23 cellular contexts compared by ENCODE assay signal in the genomic region with DNA sequence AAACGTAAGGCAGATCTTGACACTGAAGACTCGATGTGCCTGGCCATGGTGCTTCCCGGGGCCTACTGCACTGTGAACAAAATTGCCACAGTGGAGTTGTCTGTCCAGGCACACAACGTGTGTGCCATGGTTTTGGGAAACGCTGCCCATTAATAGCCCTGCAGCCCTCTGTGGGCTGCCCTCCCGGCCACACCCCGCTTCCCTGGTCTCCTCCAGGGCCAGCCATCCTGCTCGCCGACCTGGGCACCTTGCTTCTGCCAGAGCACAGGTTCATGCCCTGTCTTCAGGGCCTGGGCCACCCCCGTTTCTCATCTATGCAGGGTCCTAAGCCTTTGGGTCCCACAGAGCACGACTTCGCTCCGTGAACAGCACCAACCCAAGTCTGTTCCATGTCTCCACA. TPM values are rescaled to one million over a fixed set of nuclear protein-coding genes. Genes with fewer than 3 reads are reported as not detected.
DNase-seq lines count a peak whose midpoint lies in the region; ATAC-seq, FAIRE-seq and TF ChIP-seq lines count a peak whose summit lies in the region.
"Had no signal": no experiment of that assay in that cellular context is flagged by ENCODE, and none has a peak within 500 bp of the region (broad histone marks: within the 10 kb centered on the region; RNA-seq: fewer than 3 reads in every experiment).

No MANE protein-coding gene starts in this region.

- WGBS in adrenal gland, 4 donors, result 88 to 94% (median 90%) methylated on average over 11 to 13 of the region's 13 CpGs
- 84 to 86% methylated on average over 13 of the region's 13 CpGs for WGBS in aorta, 2 donors

- H2AFZ ChIP-seq in osteoblast (ENCODE audit: low read length), result no peak overlapping the region
- H2AFZ ChIP-seq: GM23338 had no signal

- H3K4me2 ChIP-seq in osteoblast (ENCODE audit: insufficient read depth, low read length), result no peak overlapping the region
- H3K4me2 ChIP-seq: GM23338 had no signal

- H3K4me3 ChIP-seq in kidney (ENCODE audit: low read length in 2 of 2), result no peak overlapping the region
- H3K4me3 ChIP-seq in osteoblast (ENCODE audit: insufficient read depth, low read length), result no peak overlapping the region
- no peak overlapping the region for H3K4me3 ChIP-seq in adrenal gland
- H3K4me3 ChIP-seq in aorta (ENCODE audit: low read length in 2 of 2), result no peak overlapping the region
- H3K4me3 ChIP-seq: BLaER1, GM23338 had no signal

- H3K9ac ChIP-seq in kidney (ENCODE audit: low read length in 2 of 2), result no peak overlapping the region
- H3K9ac ChIP-seq: BLaER1 had no signal

- H3K36me3 ChIP-seq in kidney (ENCODE audit: control insufficient read depth in 1 of 2, insufficient read depth in 2 of 2, low read length in 2 of 2), result no peaks in the 10 kb centered on the region
- peaks cover 44% of the 10 kb centered on the region for H3K36me3 ChIP-seq in osteoblast (ENCODE audit: insufficient read depth, low read length)
- peaks cover 0 to 34% of the 10 kb centered on the region in 2 donors for H3K36me3 ChIP-seq in adrenal gland (replicated peaks in 1 of 2)
- H3K36me3 ChIP-seq in aorta (ENCODE audit: control insufficient read depth in 1 of 2, insufficient read depth in 2 of 2, low read length in 1 of 2), result no peaks in the 10 kb centered on the region
- H3K36me3 ChIP-seq: BLaER1 had no signal

- no peak for ATAC-seq in left cardiac atrium
- no peak for ATAC-seq in HG02981 (IDR thresholded peaks at IDR 0.05; ENCODE audit: unreplicated experiment)
- ATAC-seq in aorta (ENCODE audit: low FRiP score), result no peak
- ATAC-seq: GM23338 had no signal

- no peak overlapping the region for H3K27ac ChIP-seq in kidney (ENCODE audit: low read depth in 2 of 2, low read length in 2 of 2)
- H3K27ac ChIP-seq in osteoblast (ENCODE audit: low read depth, low read length), result no peak overlapping the region
- H3K27ac ChIP-seq in adrenal gland, result peak overlapping the region in 1 of 5 donors; percentile 84
- H3K27ac ChIP-seq in aorta (ENCODE audit: low read depth in 1 of 2, low read length in 2 of 2), result no peak overlapping the region
- H3K27ac ChIP-seq: BLaER1 had no signal

- H3K4me1 ChIP-seq in kidney (ENCODE audit: control insufficient read depth in 1 of 2, insufficient read depth in 1 of 2, low read depth in 1 of 2, low read length in 2 of 2) (no peaks in the 10 kb centered on the region), osteoblast (ENCODE audit: insufficient read depth, low read length) (peaks cover 43% of the 10 kb centered on the region), adrenal gland (replicated peaks in 1 of 2) (peaks cover 0 to 30% of the 10 kb centered on the region in 2 donors), aorta (ENCODE audit: control insufficient read depth in 1 of 2, insufficient read depth in 2 of 2, low read length in 2 of 2) (no peaks in the 10 kb centered on the region)

- intact Hi-C loops in left cardiac atrium (cut with DNase I), result no loop called here
- intact Hi-C loops in cardiac septum (cut with DNase I), result no loop called here
- intact Hi-C loops in kidney (cut with DNase I), result no loop called here
- intact Hi-C loops in adrenal gland (cut with DNase I), result loop anchor here in 1 of 2 donors (5.0 kb wide), 1 partner anchor 782 kb away; no protein-coding TSS in a partner anchor
- intact Hi-C loops in aorta (cut with DNase I), result no loop called here

- H4K20me1 ChIP-seq in osteoblast (ENCODE audit: insufficient read depth, low read length), result peaks cover 64% of the 10 kb centered on the region
- H4K20me1 ChIP-seq: BLaER1 had no signal

- DNase-seq in left cardiac atrium (peak; percentile 4), cardiac septum (ENCODE audit: low spot score) (no peak), kidney (peak; percentile 45), osteoblast (ENCODE audit: insufficient read length, low spot score, missing footprints) (peak; percentile 17), adrenal gland (no peak), aorta (no peak)
- no peak for DNase-seq in activated T-cell treated with anti-CD3 and anti-CD28 coated beads, Interleukin-2, amount 50 U/mL, for 1 hour
- DNase-seq: 8988T; CD4-positive, alpha-beta memory T cell; DMS153; DMS79; GDM1; HCEC 1CT had no signal

- no peak for TF ChIP-seq POLR2A in adrenal gland (IDR thresholded peaks at IDR 0.05)

- H3K27me3 ChIP-seq in osteoblast (ENCODE audit: insufficient read depth, low read length), result no peaks in the 10 kb centered on the region
- no peaks in the 10 kb centered on the region for H3K27me3 ChIP-seq in adrenal gland
- H3K27me3 ChIP-seq in aorta (ENCODE audit: control insufficient read depth in 1 of 2, insufficient read depth in 2 of 2, low read length in 1 of 2), result no peaks in the 10 kb centered on the region
- H3K27me3 ChIP-seq: BLaER1 had no signal

- peaks cover 85% of the 10 kb centered on the region for H3K79me2 ChIP-seq in osteoblast (ENCODE audit: insufficient read depth, low read length)

- H3K9me3 ChIP-seq in kidney (ENCODE audit: control insufficient read depth in 1 of 2, low read length in 2 of 2) (no peaks in the 10 kb centered on the region), osteoblast (ENCODE audit: low read depth, low read length) (no peaks in the 10 kb centered on the region), adrenal gland (replicated peaks in 1 of 3) (no peaks in the 10 kb centered on the region), aorta (ENCODE audit: control insufficient read depth, low read length) (no peaks in the 10 kb centered on the region)
- H3K9me3 ChIP-seq: BLaER1 had no signal

- TF ChIP-seq CTCF in kidney (IDR thresholded peaks at IDR 0.05; ENCODE audit: borderline replicate concordance, extremely low read depth, insufficient read depth) (no peak), osteoblast (IDR thresholded peaks at IDR 0.05; ENCODE audit: extremely low read depth, low read depth, low read length) (no peak), adrenal gland (IDR thresholded peaks at IDR 0.05) (no peak)

- FAIRE-seq in kidney (lab: Jason Lieb, UNC), result no peak
- FAIRE-seq: GM12892, GM18507, H54, HTR-8/SVneo had no signal

RNA-seq across cellular contexts. Expression of a gene that starts 18.9 kb away (rescaled TPM):
- total RNA-seq in left cardiac atrium (10 to 100 TPM; 24.7 to 26.3 TPM), cardiac septum (25.4 TPM), kidney (24.0 TPM), osteoblast (200 and 269 TPM in 2 replicates), adrenal gland (1,000 to 10,000 TPM in 3 of 8 donors, 100 to 1,000 TPM in 4, 10 to 100 TPM in 1; 86.6 to 1,883 (median 625) TPM), aorta (100 to 1,000 TPM in 1 of 2 donors, 10 to 100 TPM in 1; 51.2 to 246 TPM)
- polyA plus RNA-seq in kidney (ENCODE audit: insufficient read depth, low read depth, low replicate concordance) (29.6 TPM), adrenal gland (1,000 to 10,000 TPM in 2 of 3 donors, 100 to 1,000 TPM in 1; 736 to 8,129 (median 5,263) TPM), aorta (100 to 1,000 TPM in 1 of 2 donors, 10 to 100 TPM in 1; 21.4 to 454 TPM)
- total RNA-seq: CD4-positive, alpha-beta memory T cell; GM23338 had no signal
- polyA plus RNA-seq: CD14-positive monocyte; CD4-positive, alpha-beta memory T cell; GM23338 had no signal

RNA-seq across cellular contexts. Expression of a gene that starts 58.7 kb away (rescaled TPM):
- total RNA-seq in left cardiac atrium, result not detected
- total RNA-seq in cardiac septum, result not detected
- not detected for total RNA-seq in kidney
- not detected for polyA plus RNA-seq in kidney (ENCODE audit: insufficient read depth, low read depth, low replicate concordance)
- total RNA-seq in osteoblast, result not detected in 2 replicates
- 1 to 10 TPM in 2 of 8 donors, under 1 TPM in 3, not detected in 3; 0.13 to 5.9 (median 0.78) TPM for total RNA-seq in adrenal gland
- polyA plus RNA-seq in adrenal gland, result 1 to 10 TPM; 1.0 to 6.2 (median 2.6) TPM
- not detected for total RNA-seq in aorta
- not detected for polyA plus RNA-seq in aorta
- total RNA-seq: CD4-positive, alpha-beta memory T cell; Daoy; GM23338 had no signal
- polyA plus RNA-seq: AG04450; CD14-positive monocyte; CD4-positive, alpha-beta memory T cell; GM23338 had no signal

Comparison
In these comparisons a context has a peak if more than half of its experiments do, and no peak if none do; other contexts are left out.
1. DNase-seq: peak in left cardiac atrium (single experiment), kidney (single experiment) and osteoblast (single experiment); none in cardiac septum (single experiment), activated T-cell treated with anti-CD3 and anti-CD28 coated beads, Interleukin-2, amount 50 U/mL, for 1 hour (single experiment), adrenal gland (0 of 7) and aorta (0 of 2).